In genomic region chr11:123065634-123066033, GRCh38 we compare ENCODE assay signal across 10 cellular contexts. TPM values are rescaled to one million over a fixed set of nuclear protein-coding genes. Genes with fewer than 3 reads are reported as not detected.
DNase-seq lines count a peak whose midpoint lies in the region; FAIRE-seq and TF ChIP-seq lines count a peak whose summit lies in the region.
"Had no signal": no experiment of that assay in that cellular context is flagged by ENCODE, and none has a peak within 500 bp of the region (broad histone marks: within the 10 kb centered on the region; RNA-seq: fewer than 3 reads in every experiment).

No MANE protein-coding gene starts in this region.

- TF ChIP-seq CTCF in brain (conservative IDR thresholded peaks at IDR 0.05) (no peak), neural crest cell (conservative IDR thresholded peaks at IDR 0.05) (no peak), kidney (IDR thresholded peaks at IDR 0.05; ENCODE audit: borderline replicate concordance, extremely low read depth, insufficient read depth) (no peak)

- DNase-seq in DMS79 treated with DMSO at 0.1 percent for 48 hours (lab: John Stamatoyannopoulos, UW) (peak; percentile 32), DMS79 (lab: John Stamatoyannopoulos, UW) (no peak), neural crest cell (ENCODE audit: low read depth, low spot score) (no peak), kidney (no peak), NCI-H1092 treated with DMSO at 0.1 percent for 48 hours (lab: John Stamatoyannopoulos, UW) (no peak), retina (no peak)
- DNase-seq: kidney glomerular epithelial cell, NCI-H510A had no signal

- no peak overlapping the region for H3K27ac ChIP-seq in kidney (ENCODE audit: low read depth in 2 of 2, low read length in 2 of 2)

- H3K4me1 ChIP-seq in kidney (ENCODE audit: control insufficient read depth in 1 of 2, insufficient read depth in 1 of 2, low read depth in 1 of 2, low read length in 2 of 2) = peaks cover 4 to 19% of the 10 kb centered on the region in 2 donors

- H3K9me3 Mint-ChIP-seq in IgD-negative memory B cell (no peaks in the 10 kb centered on the region), brain (peaks cover 0 to 4% (median 0%) of the 10 kb centered on the region in 5 experiments), neural crest cell (no peaks in the 10 kb centered on the region)

- H3K4me1 Mint-ChIP-seq in IgD-negative memory B cell (peaks cover 34 to 50% (median 44%) of the 10 kb centered on the region in 3 donors), brain (peaks cover 60% of the 10 kb centered on the region), neural crest cell (peaks cover 41% of the 10 kb centered on the region)

- H3K9me3 ChIP-seq in kidney (ENCODE audit: control insufficient read depth in 1 of 2, low read length in 2 of 2) = no peaks in the 10 kb centered on the region

- peak overlapping the region; percentile 94 to 100 (median 95) for H3K27ac Mint-ChIP-seq in IgD-negative memory B cell
- H3K27ac Mint-ChIP-seq in brain = peak overlapping the region; percentile 69 to 100 (median 77)
- H3K27ac Mint-ChIP-seq in neural crest cell (ENCODE audit: unreplicated experiment) = no peak overlapping the region

- peaks cover 10% of the 10 kb centered on the region for H3K36me3 Mint-ChIP-seq in IgD-negative memory B cell
- H3K36me3 Mint-ChIP-seq in brain = peaks cover 29% of the 10 kb centered on the region
- peaks cover 16% of the 10 kb centered on the region for H3K36me3 Mint-ChIP-seq in neural crest cell (ENCODE audit: low read depth)

- H3K36me3 ChIP-seq in kidney (ENCODE audit: control insufficient read depth in 1 of 2, insufficient read depth in 2 of 2, low read length in 2 of 2) = peaks cover 4 to 6% of the 10 kb centered on the region in 2 donors

- intact Hi-C loops in kidney (cut with DNase I) = no loop called here

- H3K4me3 ChIP-seq in kidney (ENCODE audit: low read length in 2 of 2) = no peak overlapping the region

- no peak for FAIRE-seq in kidney (lab: Jason Lieb, UNC)

- no peaks in the 10 kb centered on the region for H3K27me3 Mint-ChIP-seq in IgD-negative memory B cell
- H3K27me3 Mint-ChIP-seq in brain = peaks cover 15% of the 10 kb centered on the region
- H3K27me3 Mint-ChIP-seq in neural crest cell (ENCODE audit: low read depth) = peaks cover 5% of the 10 kb centered on the region

- H3K9ac ChIP-seq in kidney (ENCODE audit: low read length in 2 of 2) = peak overlapping the region in 1 of 2 donors; percentile 10

- H3K4me3 Mint-ChIP-seq in IgD-negative memory B cell (peak overlapping the region in 3 of 4 donors; percentile 49 to 80 (median 54)), brain (peak overlapping the region in 4 of 5 experiments; percentile 46 to 87 (median 64)), neural crest cell (peak overlapping the region; percentile 67)

RNA-seq across cellular contexts. Expression of gene HSPA8, which starts 3.7 kb away (rescaled TPM):
- polyA plus RNA-seq in IgD-negative memory B cell (1,082 TPM), brain (ENCODE audit: insufficient read depth, low read depth, low replicate concordance) (1,570 TPM), kidney (ENCODE audit: insufficient read depth, low read depth, low replicate concordance) (1,081 TPM)
- total RNA-seq in neural crest cell (1,559 and 1,580 TPM in 2 replicates), kidney (869 TPM)
